11 cellular contexts compared by ENCODE assay signal in genomic region chr2:63614448-63614968, GRCh38. TPM values are rescaled to one million over a fixed set of nuclear protein-coding genes. Genes with fewer than 3 reads are reported as not detected.
DNase-seq lines count a peak whose midpoint lies in the region; ATAC-seq and TF ChIP-seq lines count a peak whose summit lies in the region.
"Had no signal": no experiment of that assay in that cellular context is flagged by ENCODE, and none has a peak within 500 bp of the region (broad histone marks: within the 10 kb centered on the region; RNA-seq: fewer than 3 reads in every experiment).

No MANE protein-coding gene starts in this region.

- H3K4me1 ChIP-seq in ectodermal cell (ENCODE audit: control insufficient read depth, insufficient read depth, low read length) (peaks cover 16% of the 10 kb centered on the region), mesenchymal stem cell (ENCODE audit: control insufficient read depth, insufficient read depth, low read depth, low read length) (peaks cover 6% of the 10 kb centered on the region)
- no peaks in the 10 kb centered on the region for H3K4me1 ChIP-seq in effector memory CD4-positive, alpha-beta T cell (ENCODE audit: control insufficient read depth, insufficient read depth, low read length, poor library complexity, severe bottlenecking)

- POLR2A ChIA-PET in BJ (lab: Charles Lee) = no interaction called here

- H3K23ac ChIP-seq in mesenchymal stem cell (ENCODE audit: low read length in 2 of 2) = no peak overlapping the region

- CTCF ChIA-PET in BJ (lab: Yijun Ruan, JAX) = no interaction called here

- H3K4me3 ChIP-seq in BJ (ENCODE audit: low read depth, low read length) (no peak overlapping the region), ectodermal cell (ENCODE audit: insufficient read depth, low read depth, low read length) (no peak overlapping the region), mesenchymal stem cell (ENCODE audit: insufficient read depth in 1 of 2, low read depth in 1 of 2, low read length in 2 of 2) (no peak overlapping the region)
- no peak overlapping the region for H3K4me3 ChIP-seq in effector memory CD4-positive, alpha-beta T cell (ENCODE audit: insufficient read depth, low read depth, low read length, poor library complexity, severe bottlenecking)

- no peak overlapping the region for H2BK12ac ChIP-seq in mesenchymal stem cell (ENCODE audit: low read length in 2 of 2)

- H3K4me3 Mint-ChIP-seq in activated T-helper 1 cell treated with anti-CD3 and anti-CD28 coated beads, Interleukin-12 subunit alpha, Interleukin-12 subunit beta, Interleukin-2, Interleukin-4 antibody, amounts not matched to agents 30 ng/mL and 10 ng/mL and 1 ng/mL, durations not matched to agents 14 hours and 24 hours and 36 hours = no peak overlapping the region
- H3K4me3 Mint-ChIP-seq: activated CD4-positive, alpha-beta memory T cell treated with anti-CD3 and anti-CD28 coated beads for 36 hours had no signal

- H3K14ac ChIP-seq in mesenchymal stem cell (ENCODE audit: low read length in 2 of 2) = no peak overlapping the region

- H3K36me3 ChIP-seq in BJ (ENCODE audit: control insufficient read depth, insufficient read depth, low read length) = no peaks in the 10 kb centered on the region
- no peaks in the 10 kb centered on the region for H3K36me3 ChIP-seq in ectodermal cell (ENCODE audit: control insufficient read depth, insufficient read depth, low read length)
- H3K36me3 ChIP-seq in mesenchymal stem cell (ENCODE audit: control insufficient read depth in 1 of 2, insufficient read depth in 2 of 2, low read depth in 1 of 2, low read length in 2 of 2) = no peaks in the 10 kb centered on the region
- no peaks in the 10 kb centered on the region for H3K36me3 ChIP-seq in effector memory CD4-positive, alpha-beta T cell (ENCODE audit: control insufficient read depth, insufficient read depth, low read length)

- H3K27ac Mint-ChIP-seq in activated T-helper 1 cell treated with anti-CD3 and anti-CD28 coated beads, Interleukin-12 subunit alpha, Interleukin-12 subunit beta, Interleukin-2, Interleukin-4 antibody, amounts not matched to agents 30 ng/mL and 10 ng/mL and 1 ng/mL, durations not matched to agents 14 hours and 24 hours and 36 hours = no peak overlapping the region
- H3K27ac Mint-ChIP-seq: activated CD4-positive, alpha-beta memory T cell treated with anti-CD3 and anti-CD28 coated beads for 36 hours had no signal

- no peak overlapping the region for H2BK15ac ChIP-seq in mesenchymal stem cell (ENCODE audit: low read depth, poor library complexity, severe bottlenecking)

- H3K9ac ChIP-seq in mesenchymal stem cell (ENCODE audit: low read length) = no peak overlapping the region

- H3K27me3 ChIP-seq in BJ (ENCODE audit: control insufficient read depth, insufficient read depth, low read length) = no peaks in the 10 kb centered on the region
- no peaks in the 10 kb centered on the region for H3K27me3 ChIP-seq in ectodermal cell (ENCODE audit: control insufficient read depth, insufficient read depth, low read length, poor library complexity, severe bottlenecking)
- H3K27me3 ChIP-seq in mesenchymal stem cell (ENCODE audit: control insufficient read depth in 1 of 2, insufficient read depth in 1 of 2, low read length in 2 of 2) = no peaks in the 10 kb centered on the region
- no peaks in the 10 kb centered on the region for H3K27me3 ChIP-seq in effector memory CD4-positive, alpha-beta T cell (replicated peaks; ENCODE audit: control insufficient read depth, insufficient read depth, low read length, poor library complexity, severe bottlenecking)

- H3K27ac ChIP-seq in ectodermal cell (ENCODE audit: insufficient read depth, low read depth, low read length, poor library complexity, severe bottlenecking) = peak overlapping the region; percentile 84
- H3K27ac ChIP-seq in mesenchymal stem cell (ENCODE audit: low read length, poor library complexity, severe bottlenecking) = peak overlapping the region; percentile 98
- no peak overlapping the region for H3K27ac ChIP-seq in effector memory CD4-positive, alpha-beta T cell (ENCODE audit: insufficient read depth, low read length, poor library complexity, severe bottlenecking)

- peak overlapping the region; percentile 93 for H2BK5ac ChIP-seq in mesenchymal stem cell (ENCODE audit: low read depth, low read length, poor library complexity, severe bottlenecking)

- 82 to 100% methylated on average over 2 of the region's 2 CpGs for WGBS in ectodermal cell, 2 experiments
- 56% methylated on average over 1 of the region's 2 CpGs for WGBS in mesenchymal stem cell

- ATAC-seq in GM19328 (IDR thresholded peaks at IDR 0.05; ENCODE audit: unreplicated experiment) (no peak), HG02852 (IDR thresholded peaks at IDR 0.05; ENCODE audit: unreplicated experiment) (no peak)

- H3K4me1 Mint-ChIP-seq in activated T-helper 1 cell treated with anti-CD3 and anti-CD28 coated beads, Interleukin-12 subunit alpha, Interleukin-12 subunit beta, Interleukin-2, Interleukin-4 antibody, amounts not matched to agents 30 ng/mL and 10 ng/mL and 1 ng/mL, durations not matched to agents 14 hours and 24 hours and 36 hours (ENCODE audit: low read depth) = no peaks in the 10 kb centered on the region

- no peaks in the 10 kb centered on the region for H3K36me3 Mint-ChIP-seq in activated T-helper 1 cell treated with anti-CD3 and anti-CD28 coated beads, Interleukin-12 subunit alpha, Interleukin-12 subunit beta, Interleukin-2, Interleukin-4 antibody, amounts not matched to agents 30 ng/mL and 10 ng/mL and 1 ng/mL, durations not matched to agents 14 hours and 24 hours and 36 hours (ENCODE audit: low read depth)
- H3K36me3 Mint-ChIP-seq: activated CD4-positive, alpha-beta memory T cell treated with anti-CD3 and anti-CD28 coated beads for 36 hours had no signal

- no peak for TF ChIP-seq CTCF in BJ (IDR thresholded peaks at IDR 0.05; ENCODE audit: insufficient read depth, low read depth, low read length)

- no peak overlapping the region for H2AFZ ChIP-seq in mesenchymal stem cell (ENCODE audit: low read depth, low read length)

- no peak overlapping the region for H4K8ac ChIP-seq in mesenchymal stem cell (ENCODE audit: low read length)

- no peak overlapping the region for H3K4ac ChIP-seq in mesenchymal stem cell (ENCODE audit: low read depth in 1 of 2, low read length in 2 of 2)

- peaks cover 14% of the 10 kb centered on the region for H3K27me3 Mint-ChIP-seq in activated T-helper 1 cell treated with anti-CD3 and anti-CD28 coated beads, Interleukin-12 subunit alpha, Interleukin-12 subunit beta, Interleukin-2, Interleukin-4 antibody, amounts not matched to agents 30 ng/mL and 10 ng/mL and 1 ng/mL, durations not matched to agents 14 hours and 24 hours and 36 hours (ENCODE audit: insufficient read depth)

- H3K9me3 Mint-ChIP-seq in activated T-helper 1 cell treated with anti-CD3 and anti-CD28 coated beads, Interleukin-12 subunit alpha, Interleukin-12 subunit beta, Interleukin-2, Interleukin-4 antibody, amounts not matched to agents 30 ng/mL and 10 ng/mL and 1 ng/mL, durations not matched to agents 14 hours and 24 hours and 36 hours = no peaks in the 10 kb centered on the region
- H3K9me3 Mint-ChIP-seq: activated CD4-positive, alpha-beta memory T cell treated with anti-CD3 and anti-CD28 coated beads for 36 hours had no signal

- intact Hi-C loops in activated T-helper 1 cell treated with anti-CD3 and anti-CD28 coated beads, Interleukin-12 subunit alpha, Interleukin-12 subunit beta, Interleukin-2, Interleukin-4 antibody, amounts not matched to agents 30 ng/mL and 10 ng/mL and 1 ng/mL, durations not matched to agents 14 hours and 24 hours and 36 hours (cut with micrococcal nuclease) = no loop called here

- DNase-seq in BJ (ENCODE audit: low read depth) = peak; percentile 75
- DNase-seq in LHCN-M2 (ENCODE audit: low read depth) = peak; percentile 41
- DNase-seq in mesenchymal stem cell = peak; percentile 26
- DNase-seq in activated T-helper 1 cell treated with anti-CD3 and anti-CD28 coated beads, Interleukin-12 subunit alpha, Interleukin-12 subunit beta, Interleukin-2, Interleukin-4 antibody, amounts not matched to agents 30 ng/mL and 10 ng/mL and 1 ng/mL, durations not matched to agents 14 hours and 24 hours and 36 hours (ENCODE audit: low spot score) = no peak
- DNase-seq in effector memory CD4-positive, alpha-beta T cell = no peak
- DNase-seq: activated CD4-positive, alpha-beta memory T cell treated with anti-CD3 and anti-CD28 coated beads for 36 hours; NCI-H2107; occipital lobe had no signal

- H2BK120ac ChIP-seq in mesenchymal stem cell (ENCODE audit: low read depth, low read length) = no peak overlapping the region

- H3K9me3 ChIP-seq in ectodermal cell (ENCODE audit: control insufficient read depth, low read length) = no peaks in the 10 kb centered on the region
- H3K9me3 ChIP-seq in mesenchymal stem cell (ENCODE audit: control insufficient read depth, low read length) = no peaks in the 10 kb centered on the region
- H3K9me3 ChIP-seq in effector memory CD4-positive, alpha-beta T cell (ENCODE audit: control insufficient read depth, low read length) = no peaks in the 10 kb centered on the region

- no peak overlapping the region for H2AK5ac ChIP-seq in mesenchymal stem cell (ENCODE audit: low read length, severe bottlenecking)

- H4K91ac ChIP-seq in mesenchymal stem cell (ENCODE audit: low read length) = no peak overlapping the region

- no peak overlapping the region for H3K4me2 ChIP-seq in mesenchymal stem cell (ENCODE audit: low read length, poor library complexity, severe bottlenecking)

- no peaks in the 10 kb centered on the region for H3K79me1 ChIP-seq in mesenchymal stem cell (replicated peaks; ENCODE audit: low read length, poor library complexity, severe bottlenecking)

- H3K18ac ChIP-seq in mesenchymal stem cell (ENCODE audit: low read depth in 1 of 2, low read length in 2 of 2) = no peak overlapping the region

RNA-seq across cellular contexts. Expression of gene MDH1, which starts 25.7 kb away (rescaled TPM):
- 166 and 233 TPM in 2 replicates for polyA plus RNA-seq in BJ (2011; rRNA removed)
- polyA minus RNA-seq in BJ (2011; rRNA and poly(A)+ RNA removed) = 38.5 and 43.2 TPM in 2 replicates
- total RNA-seq in LHCN-M2 (2014; rRNA removed) = 197 and 211 TPM in 2 replicates
- 148 TPM for polyA plus RNA-seq in LHCN-M2 (2012)
- polyA plus RNA-seq in ectodermal cell (2013, experiment 1 of 4) = 233 TPM
- polyA plus RNA-seq in ectodermal cell (2013, experiment 2 of 4) = 244 TPM
- polyA plus RNA-seq in ectodermal cell (2013, experiment 3 of 4) = 237 TPM
- polyA plus RNA-seq in ectodermal cell (2013, experiment 4 of 4) = 257 TPM
- 155 TPM for polyA plus RNA-seq in mesenchymal stem cell (2013, experiment 1 of 2)
- polyA plus RNA-seq in mesenchymal stem cell (2013, experiment 2 of 2) = 171 TPM
- total RNA-seq in activated T-helper 1 cell treated with anti-CD3 and anti-CD28 coated beads, Interleukin-12 subunit alpha, Interleukin-12 subunit beta, Interleukin-2, Interleukin-4 antibody, amounts not matched to agents 30 ng/mL and 10 ng/mL and 1 ng/mL, durations not matched to agents 14 hours and 24 hours and 36 hours = 186 and 197 TPM in 2 replicates

RNA-seq across cellular contexts. Expression of gene WDPCP, which starts 26.2 kb away (rescaled TPM):
- 4.2 and 4.4 TPM in 2 replicates for polyA plus RNA-seq in BJ (2011; rRNA removed)
- polyA minus RNA-seq in BJ (2011; rRNA and poly(A)+ RNA removed) = 8.2 and 11.7 TPM in 2 replicates
- 6.8 and 7.7 TPM in 2 replicates for total RNA-seq in LHCN-M2 (2014; rRNA removed)
- polyA plus RNA-seq in LHCN-M2 (2012) = 2.0 TPM
- polyA plus RNA-seq in ectodermal cell (2013, experiment 1 of 4) = 5.1 TPM
- polyA plus RNA-seq in ectodermal cell (2013, experiment 2 of 4) = 5.6 TPM
- polyA plus RNA-seq in ectodermal cell (2013, experiment 3 of 4) = 3.9 TPM
- polyA plus RNA-seq in ectodermal cell (2013, experiment 4 of 4) = 4.7 TPM
- 2.9 TPM for polyA plus RNA-seq in mesenchymal stem cell (2013, experiment 1 of 2)
- 2.2 TPM for polyA plus RNA-seq in mesenchymal stem cell (2013, experiment 2 of 2)
- 5.2 and 7.7 TPM in 2 replicates for total RNA-seq in activated T-helper 1 cell treated with anti-CD3 and anti-CD28 coated beads, Interleukin-12 subunit alpha, Interleukin-12 subunit beta, Interleukin-2, Interleukin-4 antibody, amounts not matched to agents 30 ng/mL and 10 ng/mL and 1 ng/mL, durations not matched to agents 14 hours and 24 hours and 36 hours

Comparison
In these comparisons a context has a peak if more than half of its experiments do, and no peak if none do; other contexts are left out.
1. DNase-seq: peak in BJ (single experiment), LHCN-M2 (single experiment) and mesenchymal stem cell (single experiment); none in activated T-helper 1 cell treated with anti-CD3 and anti-CD28 coated beads, Interleukin-12 subunit alpha, Interleukin-12 subunit beta, Interleukin-2, Interleukin-4 antibody, amounts not matched to agents 30 ng/mL and 10 ng/mL and 1 ng/mL, durations not matched to agents 14 hours and 24 hours and 36 hours (single experiment) and effector memory CD4-positive, alpha-beta T cell (0 of 3).